ENCODE assay signal across 10 cellular contexts in genomic region chr16:89200124-89200849, GRCh38. TPM values are rescaled to one million over a fixed set of nuclear protein-coding genes. Genes with fewer than 3 reads are reported as not detected.
DNase-seq lines count a peak whose midpoint lies in the region; ATAC-seq and TF ChIP-seq lines count a peak whose summit lies in the region.
"Had no signal": no experiment of that assay in that cellular context is flagged by ENCODE, and none has a peak within 500 bp of the region (broad histone marks: within the 10 kb centered on the region; RNA-seq: fewer than 3 reads in every experiment).

TSS of gene SLC22A31 (minus strand) at chr16:89200537. CDS start at chr16:89200501, 36 bp downstream.

- DNase-seq in H7 (peak; percentile 85), globus pallidus (ENCODE audit: low spot score) (no peak), SKM-1 (lab: John Stamatoyannopoulos, UW; ENCODE audit: unreplicated experiment) (no peak), SIG-M5 (lab: John Stamatoyannopoulos, UW) (no peak)
- DNase-seq in central memory CD8-positive, alpha-beta T cell (ENCODE audit: low spot score in 2 of 2), result no peak
- DNase-seq: OCI-M1 had no signal

- peak within 1 kb of the TSS; percentile 53 for H3K4me2 ChIP-seq in BLaER1

- no peaks in the 10 kb centered on the region for H3K9me3 Mint-ChIP-seq in central memory CD8-positive, alpha-beta T cell
- H3K9me3 Mint-ChIP-seq in nephron, result peaks cover 16% of the 10 kb centered on the region
- H3K9me3 Mint-ChIP-seq: stimulated activated naive CD8-positive, alpha-beta T cell treated with anti-CD3 and anti-CD28 coated beads, Interleukin-15, Interleukin-2, amounts not matched to agents 100 ng/mL and 50 ng/mL, for 24 hours had no signal

- H3K9me3 ChIP-seq in BLaER1, result peaks cover 9% of the 10 kb centered on the region

- 0 out of 2 replicates have a peak, but pooled peaks cover 9% of the 10 kb centered on the region for H3K4me1 ChIP-seq in BLaER1

- H3K4me1 Mint-ChIP-seq in central memory CD8-positive, alpha-beta T cell, result peaks cover 10% of the 10 kb centered on the region
- H3K4me1 Mint-ChIP-seq in nephron, result no peaks in the 10 kb centered on the region

- peaks cover 8% of the 10 kb centered on the region for H3K36me3 Mint-ChIP-seq in central memory CD8-positive, alpha-beta T cell (ENCODE audit: insufficient read depth)
- H3K36me3 Mint-ChIP-seq in nephron (ENCODE audit: low read depth), result peaks cover 5% of the 10 kb centered on the region

- H4K20me1 ChIP-seq in BLaER1, result no peaks in the 10 kb centered on the region

- no peaks in the 10 kb centered on the region for H3K36me3 ChIP-seq in BLaER1
- H3K36me3 ChIP-seq in H7 (replicated peaks; ENCODE audit: control insufficient read depth, insufficient read depth, low read length), result no peaks in the 10 kb centered on the region

- H3K9ac ChIP-seq in BLaER1, result no peak within 1 kb of the TSS

- no peak within 1 kb of the TSS for H3K27ac ChIP-seq in BLaER1

- H3K4me3 ChIP-seq in BLaER1 (no peak within 1 kb of the TSS), H7 (ENCODE audit: insufficient read depth, low read depth, low read length) (peak within 1 kb of the TSS; percentile 52)

- H3K4me3 Mint-ChIP-seq in central memory CD8-positive, alpha-beta T cell, result peak within 1 kb of the TSS; percentile 25
- peak within 1 kb of the TSS in 2 of 3 experiments; percentile 16 to 34 for H3K4me3 Mint-ChIP-seq in nephron
- H3K4me3 Mint-ChIP-seq: stimulated activated naive CD8-positive, alpha-beta T cell treated with anti-CD3 and anti-CD28 coated beads, Interleukin-15, Interleukin-2, amounts not matched to agents 100 ng/mL and 50 ng/mL, for 24 hours had no signal

- no peak within 1 kb of the TSS for H3K27ac Mint-ChIP-seq in central memory CD8-positive, alpha-beta T cell (ENCODE audit: low read depth)
- H3K27ac Mint-ChIP-seq in nephron, result no peak within 1 kb of the TSS
- H3K27ac Mint-ChIP-seq: stimulated activated naive CD8-positive, alpha-beta T cell treated with anti-CD3 and anti-CD28 coated beads, Interleukin-15, Interleukin-2, amounts not matched to agents 100 ng/mL and 50 ng/mL, for 24 hours had no signal

- H3K27me3 Mint-ChIP-seq in central memory CD8-positive, alpha-beta T cell, result peaks cover 52% of the 10 kb centered on the region
- H3K27me3 Mint-ChIP-seq in nephron (ENCODE audit: low read depth), result peaks cover 68% of the 10 kb centered on the region

- ATAC-seq in central memory CD8-positive, alpha-beta T cell (replicated peaks; ENCODE audit: extremely low read depth, poor library complexity, severe bottlenecking), result no peak
- no peak for ATAC-seq in HG03442 (IDR thresholded peaks at IDR 0.05; ENCODE audit: unreplicated experiment)

- TF ChIP-seq CTCF in nephron (IDR thresholded peaks at IDR 0.05; ENCODE audit: unreplicated experiment in 3 of 3), result no peak

- H3K27me3 ChIP-seq in BLaER1, result peaks cover 42% of the 10 kb centered on the region
- peaks cover 43% of the 10 kb centered on the region for H3K27me3 ChIP-seq in H7 (ENCODE audit: control insufficient read depth, insufficient read depth, low read length)

RNA-seq across cellular contexts. Expression of gene SLC22A31, which starts in this region (rescaled TPM):
- 0.81 and 1.9 TPM in 2 replicates for total RNA-seq in H7 (2014; rRNA removed; shearing (Covaris generic))
